ENCODE assay signal across 8 cellular contexts in the genomic region with DNA sequence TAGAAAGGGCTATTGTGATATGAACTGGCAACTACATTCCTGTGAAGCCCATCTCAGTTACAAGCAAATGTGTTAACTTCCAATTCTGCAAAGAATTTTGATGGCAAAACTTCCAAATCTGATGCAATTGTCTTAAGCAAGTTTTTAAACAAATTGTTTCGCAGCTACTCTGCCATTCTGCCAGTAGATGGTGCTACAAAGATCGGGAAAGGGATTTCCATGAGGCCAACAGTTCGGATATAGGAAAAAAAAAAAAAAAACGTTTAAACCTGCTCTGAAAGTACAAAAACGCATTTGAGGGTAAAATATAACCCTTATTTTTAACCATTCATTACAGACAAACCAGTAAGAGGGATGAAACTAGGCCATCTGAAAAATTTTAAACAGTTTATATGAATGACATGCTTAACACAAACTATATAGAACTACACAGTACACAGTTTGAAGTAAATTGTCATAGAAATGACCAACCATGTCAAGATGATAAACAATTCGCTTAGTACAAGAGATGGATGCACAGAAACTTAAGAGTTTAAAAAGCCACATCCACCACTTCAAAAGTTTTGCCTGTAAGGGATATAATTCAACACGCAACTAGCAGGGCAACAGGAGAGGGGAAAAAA. TPM values are rescaled to one million over a fixed set of nuclear protein-coding genes. Genes with fewer than 3 reads are reported as not detected.
DNase-seq lines count a peak whose midpoint lies in the region; ATAC-seq, FAIRE-seq and TF ChIP-seq lines count a peak whose summit lies in the region.

No MANE protein-coding gene starts in this region.

- intact Hi-C loops in CD4-positive, alpha-beta T cell (cut with DNase I, micrococcal nuclease): loop anchor here (2.0 to 10.0 kb wide), 5 partner anchors 15 to 823 kb away; a partner anchor contains a TSS
- intact Hi-C loops in GM12878 (cut with micrococcal nuclease; ENCODE audit: unreplicated experiment): loop anchor here (1.0 to 10.0 kb wide), 3 partner anchors 104 to 713 kb away; a partner anchor contains a TSS

- TF ChIP-seq EP300 in GM12878 (IDR thresholded peaks at IDR 0.05; ENCODE audit: borderline replicate concordance in 1 of 2, control insufficient read depth in 1 of 2, low read depth in 2 of 2, low read length in 2 of 2): no peak

- H3K9me3 Mint-ChIP-seq in CD4-positive, alpha-beta T cell: no peaks in the 10 kb centered on the region

- RAD21 ChIA-PET in GM12878 (lab: Charles Lee; ENCODE audit: unreplicated experiment): interaction anchor here (0.7 to 2.0 kb wide), 9 partner anchors 10 to 285 kb away, joined by 3 to 16 read pairs (median 6); a partner anchor contains a TSS

- H3K4me1 ChIP-seq in GM12878 (ENCODE audit: control insufficient read depth, insufficient read depth, low read length) (peaks cover 15% of the 10 kb centered on the region), keratinocyte (ENCODE audit: control insufficient read depth, extremely low read depth, insufficient read depth, low read length) (peaks cover 8% of the 10 kb centered on the region), stomach smooth muscle (ENCODE audit: control insufficient read depth, insufficient read depth, low read length) (peaks cover 12% of the 10 kb centered on the region)

- no peak for ATAC-seq in CD4-positive, alpha-beta T cell (ENCODE audit: poor library complexity)
- ATAC-seq in GM12878 (no peak), HG03439 (IDR thresholded peaks at IDR 0.05; ENCODE audit: unreplicated experiment) (no peak)

- TF ChIP-seq RAD21 in GM12878 (IDR thresholded peaks at IDR 0.05; ENCODE audit: insufficient read depth, low read depth, low read length): peak; percentile 58

- CTCF ChIA-PET in CD4-positive, alpha-beta T cell (lab: Charles Lee): interaction anchor here (0.7 to 3.4 kb wide), 7 partner anchors 10 to 92 kb away, joined by 3 to 28 read pairs (median 4); a partner anchor contains a TSS
- CTCF ChIA-PET in GM12878 (lab: Yijun Ruan, JAX): interaction anchor here (0.6 to 1.9 kb wide), 37 partner anchors 9 to 1312 kb away, joined by 3 to 56 read pairs (median 4); a partner anchor contains a TSS

- H3K9me1 ChIP-seq in keratinocyte (ENCODE audit: control insufficient read depth, extremely low read depth, insufficient read depth, low read length): no peaks in the 10 kb centered on the region

- peak; percentile 88 for FAIRE-seq in GM19239 (lab: Jason Lieb, UNC)
- no peak for FAIRE-seq in GM12878 (lab: Jason Lieb, UNC)
- peak; percentile 55 for FAIRE-seq in keratinocyte (lab: Jason Lieb, UNC)

- BruUV-seq in GM12878 (replicated peaks; lab: Mats Ljungman, UMichigan): no TSS peak

- H3K4me2 ChIP-seq in GM12878 (ENCODE audit: control insufficient read depth, insufficient read depth): peak overlapping the region; percentile 88
- peak overlapping the region; percentile 96 for H3K4me2 ChIP-seq in keratinocyte (ENCODE audit: control insufficient read depth, extremely low read depth, insufficient read depth, low read depth, low read length)

- H2AFZ ChIP-seq in GM12878 (ENCODE audit: control insufficient read depth, low read depth, low read length) (no peak overlapping the region), keratinocyte (ENCODE audit: control insufficient read depth, low read length) (no peak overlapping the region)

- H3K27me3 ChIP-seq in CD4-positive, alpha-beta T cell (ENCODE audit: control insufficient read depth, insufficient read depth, low read length): no peaks in the 10 kb centered on the region
- H3K27me3 ChIP-seq in GM12878 (replicated peaks in 1 of 2; ENCODE audit: control insufficient read depth in 2 of 2, insufficient read depth in 2 of 2, low read length in 1 of 2) (no peaks in the 10 kb centered on the region), keratinocyte (ENCODE audit: control insufficient read depth, extremely low read depth, insufficient read depth, low read length) (no peaks in the 10 kb centered on the region), stomach smooth muscle (ENCODE audit: control insufficient read depth in 1 of 2, insufficient read depth in 2 of 2, low read length in 2 of 2) (no peaks in the 10 kb centered on the region)

- H3K9ac ChIP-seq in GM12878 (ENCODE audit: control insufficient read depth, insufficient read depth, low read length) (peak overlapping the region; percentile 98), keratinocyte (ENCODE audit: control insufficient read depth, extremely low read depth, insufficient read depth, low read length) (peak overlapping the region; percentile 99), stomach smooth muscle (ENCODE audit: low read length in 2 of 2) (peak overlapping the region; percentile 62 to 100)

- no peaks in the 10 kb centered on the region for H3K27me3 Mint-ChIP-seq in CD4-positive, alpha-beta T cell

- H3K79me2 ChIP-seq in GM12878 (ENCODE audit: control insufficient read depth, insufficient read depth, low read length): peaks cover 48% of the 10 kb centered on the region
- peaks cover 41% of the 10 kb centered on the region for H3K79me2 ChIP-seq in keratinocyte (ENCODE audit: control insufficient read depth, insufficient read depth, low read length)

- TF ChIP-seq CTCF in CD4-positive, alpha-beta T cell (IDR thresholded peaks at IDR 0.05): peak; percentile 93
- TF ChIP-seq CTCF in GM12878 (IDR thresholded peaks at IDR 0.05 in 2 of 3, conservative IDR thresholded peaks at IDR 0.05 in 1 of 3; ENCODE audit: control insufficient read depth in 2 of 3, extremely low read depth in 1 of 3, insufficient read depth in 1 of 3, low read depth in 3 of 3, low read length in 3 of 3) (peak; percentile 63 to 82 (median 69)), keratinocyte (optimal IDR thresholded peaks at IDR 0.05 in 1 of 3, IDR thresholded peaks at IDR 0.05 in 1 of 3, conservative IDR thresholded peaks at IDR 0.05 in 1 of 3; ENCODE audit: extremely low read depth in 1 of 3, insufficient read depth in 2 of 3, low read length in 3 of 3) (peak; percentile 44 to 68 (median 67))

- POLR2A ChIA-PET in CD4-positive, alpha-beta T cell (lab: Charles Lee): interaction anchor here (0.7 to 1.8 kb wide), 5 partner anchors 12 to 92 kb away, joined by 3 to 11 read pairs (median 4); a partner anchor contains a TSS
- POLR2A ChIA-PET in GM12878 (lab: Charles Lee): interaction anchor here (0.6 to 1.3 kb wide), 10 partner anchors 9 to 744 kb away, joined by 3 to 8 read pairs (median 4); a partner anchor contains a TSS

- DNase-seq in CD4-positive, alpha-beta T cell: no peak
- DNase-seq in GM19239 (ENCODE audit: insufficient read length, low spot score): no peak
- peak; percentile 63 for DNase-seq in NCI-H748 (lab: John Stamatoyannopoulos, UW; ENCODE audit: unreplicated experiment)
- DNase-seq in GM12878 (ENCODE audit: low read depth, low spot score): no peak
- DNase-seq in keratinocyte (ENCODE audit: low read depth, low spot score): no peak
- no peak for DNase-seq in UCSD-AML1 (lab: John Stamatoyannopoulos, UW; ENCODE audit: unreplicated experiment)

- peaks cover 50% of the 10 kb centered on the region for H3K36me3 Mint-ChIP-seq in CD4-positive, alpha-beta T cell (ENCODE audit: low read depth)

- in situ Hi-C loops in GM12878 (cut with MboI): no loop called here

- TF ChIP-seq POLR2A in GM12878 (IDR thresholded peaks at IDR 0.05; ENCODE audit: low read depth, low read length): no peak

- SMC1A ChIA-PET in GM12878 (lab: Charles Lee; ENCODE audit: uncharacterized antibody, unreplicated experiment): interaction anchor here (0.9 to 1.8 kb wide), 11 partner anchors 10 to 317 kb away, joined by 3 to 14 read pairs (median 3); no protein-coding TSS in a partner anchor

- H3K4me1 Mint-ChIP-seq in CD4-positive, alpha-beta T cell (ENCODE audit: low read depth): peaks cover 37% of the 10 kb centered on the region

- dilution Hi-C loops in keratinocyte (cut with MboI; ENCODE audit: extremely low pct_ligation_motif_present, low sequenced_read_pairs): no loop called here

- 0% methylated on average over 7 of the region's 7 CpGs for WGBS in GM12878 (ENCODE audit: insufficient coverage, insufficient replicate concordance, low lambda C conversion rate, missing lambda C conversion rate)

- no peaks in the 10 kb centered on the region for H3K9me3 ChIP-seq in CD4-positive, alpha-beta T cell (ENCODE audit: control insufficient read depth, low read length)
- H3K9me3 ChIP-seq in GM12878 (replicated peaks; ENCODE audit: control insufficient read depth, insufficient read depth, low read length) (no peaks in the 10 kb centered on the region), keratinocyte (ENCODE audit: control insufficient read depth, low read depth, low read length) (no peaks in the 10 kb centered on the region), stomach smooth muscle (ENCODE audit: control insufficient read depth in 2 of 2, low read length in 2 of 2) (no peaks in the 10 kb centered on the region)

- H3K27ac Mint-ChIP-seq in CD4-positive, alpha-beta T cell: peak overlapping the region; percentile 100

- H3K36me3 ChIP-seq in GM12878 (ENCODE audit: control insufficient read depth in 2 of 2, insufficient read depth in 2 of 2, low read length in 1 of 2) (no peaks in the 10 kb centered on the region; a peak in 1 of 4 replicates), keratinocyte (ENCODE audit: control insufficient read depth in 2 of 2, extremely low read depth in 1 of 2, insufficient read depth in 2 of 2, low read length in 2 of 2) (peaks cover 0 to 13% of the 10 kb centered on the region in 2 experiments), stomach smooth muscle (ENCODE audit: control insufficient read depth in 2 of 2, insufficient read depth in 2 of 2, low read length in 2 of 2) (no peaks in the 10 kb centered on the region)

- peak overlapping the region; percentile 97 for H3K4me3 Mint-ChIP-seq in CD4-positive, alpha-beta T cell

- no peaks in the 10 kb centered on the region for H4K20me1 ChIP-seq in GM12878 (ENCODE audit: control insufficient read depth, insufficient read depth)
- H4K20me1 ChIP-seq in keratinocyte (ENCODE audit: control insufficient read depth, extremely low read depth, insufficient read depth, low read length): peaks cover 13% of the 10 kb centered on the region

- peak overlapping the region; percentile 91 for H3K4me3 ChIP-seq in GM12878
- H3K4me3 ChIP-seq in keratinocyte (ENCODE audit: control insufficient read depth in 2 of 3, extremely low read depth in 1 of 3, insufficient read depth in 2 of 3, low read depth in 1 of 3, low read length in 3 of 3): peak overlapping the region; percentile 63 to 96 (median 95)
- H3K4me3 ChIP-seq in stomach smooth muscle (ENCODE audit: low read length in 2 of 2): peak overlapping the region; percentile 94 to 96

- H3K27ac ChIP-seq in CD4-positive, alpha-beta T cell (ENCODE audit: low read depth, low read length): no peak overlapping the region
- H3K27ac ChIP-seq in GM12878 (ENCODE audit: control insufficient read depth, insufficient read depth) (peak overlapping the region; percentile 37; the same call in 1 of the 2 replicates), keratinocyte (ENCODE audit: control insufficient read depth, insufficient read depth, low read length) (peak overlapping the region; percentile 99), stomach smooth muscle (ENCODE audit: low read length) (no peak overlapping the region)

RNA-seq across cellular contexts. Expression of a gene that starts 2.2 kb away (rescaled TPM):
- total RNA-seq in CD4-positive, alpha-beta T cell: 10 to 100 TPM; 52.7 to 53.2 TPM
- 20.8 and 23.0 TPM in 2 replicates for total RNA-seq in GM12878 (2013; cell fraction: nucleolus; rRNA removed)
- total RNA-seq in GM12878 (2014; rRNA removed) (7.9 and 10.7 TPM in 2 replicates), GM12878 (2014; rRNA removed; fragmentation: Illumina TruSeq; extraction: Trizol) (12.9 and 14.3 TPM in 2 replicates), GM12878 (2021) (44.4 and 45.0 TPM in 2 replicates)
- 7.0 TPM for polyA plus RNA-seq in GM12878 (2011; ENCODE audit: low read depth)
- polyA plus RNA-seq in GM12878 (2011; rRNA removed) (15.5 and 18.4 TPM in 2 replicates), GM12878 (2014; fragmentation: Illumina TruSeq; extraction: Trizol) (23.4 and 26.1 TPM in 2 replicates), GM12878 (2014; fragmentation: Nextera tagmentation; extraction: Ambion mirVana) (1 to 10 TPM; 7.3 to 8.2 TPM), GM12878 (2014; rRNA removed) (37.8 and 48.1 TPM in 2 replicates), GM12878 (2016; fragmentation: Nextera tagmentation; extraction: Ambion mirVana) (1 to 10 TPM; 6.3 to 9.4 TPM), keratinocyte (8.4 to 11.6 TPM (median 11.4 TPM) in 3 replicates)
- polyA plus RNA-seq in GM12878 (2011; cell fraction: cytosol; rRNA removed): 13.6 and 23.7 TPM in 2 replicates
- 6.8 and 13.6 TPM in 2 replicates for polyA plus RNA-seq in GM12878 (2011; cell fraction: nucleus; rRNA removed)
- polyA plus RNA-seq in GM12878 (2012): 23.4 and 29.1 TPM in 2 replicates
- 7.8 and 11.1 TPM in 2 replicates for polyA minus RNA-seq in GM12878 (2011; rRNA and poly(A)+ RNA removed)
- polyA minus RNA-seq in GM12878 (2011; cell fraction: cytosol; rRNA and poly(A)+ RNA removed): 7.7 and 8.0 TPM in 2 replicates
- 7.1 and 12.8 TPM in 2 replicates for polyA minus RNA-seq in GM12878 (2011; cell fraction: nucleus; rRNA and poly(A)+ RNA removed)
- 5.8 TPM for polyA plus RNA-seq in keratinocyte (2011; ENCODE audit: low read depth)
- 6.0 and 6.7 TPM in 2 replicates for polyA plus RNA-seq in keratinocyte (2011; cell fraction: cytosol; rRNA removed)
- polyA plus RNA-seq in keratinocyte (2011; cell fraction: nucleus; rRNA removed): 7.3 TPM in 2 replicates
- polyA plus RNA-seq in keratinocyte (2012; ENCODE audit: low replicate concordance): 12.5 and 21.3 TPM in 2 replicates
- polyA minus RNA-seq in keratinocyte: 3.9 to 5.0 TPM (median 4.8 TPM) in 3 replicates
- 23.2 TPM for polyA minus RNA-seq in keratinocyte (2011; cell fraction: cytosol; rRNA and poly(A)+ RNA removed)
- 4.3 and 7.1 TPM in 2 replicates for polyA minus RNA-seq in keratinocyte (2011; cell fraction: nucleus; rRNA and poly(A)+ RNA removed)

RNA-seq across cellular contexts. Expression of a gene that starts 16.1 kb away (rescaled TPM):
- 10 to 100 TPM; 22.0 to 25.9 TPM for total RNA-seq in CD4-positive, alpha-beta T cell
- 49.4 and 54.9 TPM in 2 replicates for total RNA-seq in GM12878 (2013; cell fraction: nucleolus; rRNA removed)
- total RNA-seq in GM12878 (2014; rRNA removed) (5.3 and 6.3 TPM in 2 replicates), GM12878 (2014; rRNA removed; fragmentation: Illumina TruSeq; extraction: Trizol) (5.8 and 7.0 TPM in 2 replicates), GM12878 (2021) (11.7 and 14.2 TPM in 2 replicates)
- 6.9 TPM for polyA plus RNA-seq in GM12878 (2011; ENCODE audit: low read depth)
- polyA plus RNA-seq in GM12878 (2011; rRNA removed) (9.9 and 10.6 TPM in 2 replicates), GM12878 (2014; fragmentation: Illumina TruSeq; extraction: Trizol) (6.8 and 6.9 TPM in 2 replicates), GM12878 (2014; fragmentation: Nextera tagmentation; extraction: Ambion mirVana) (1 to 10 TPM; 1.7 to 2.3 TPM), GM12878 (2014; rRNA removed) (7.1 and 10.1 TPM in 2 replicates), GM12878 (2016; fragmentation: Nextera tagmentation; extraction: Ambion mirVana) (1 to 10 TPM; 4.9 to 5.4 TPM), keratinocyte (1.5 to 3.3 TPM (median 2.5 TPM) in 3 replicates)
- 6.1 and 7.2 TPM in 2 replicates for polyA plus RNA-seq in GM12878 (2011; cell fraction: cytosol; rRNA removed)
- 20.7 and 23.2 TPM in 2 replicates for polyA plus RNA-seq in GM12878 (2011; cell fraction: nucleus; rRNA removed)
- 6.8 and 7.9 TPM in 2 replicates for polyA plus RNA-seq in GM12878 (2012)
- polyA minus RNA-seq in GM12878 (2011; rRNA and poly(A)+ RNA removed): 31.1 and 41.2 TPM in 2 replicates
- 5.2 and 6.0 TPM in 2 replicates for polyA minus RNA-seq in GM12878 (2011; cell fraction: cytosol; rRNA and poly(A)+ RNA removed)
- polyA minus RNA-seq in GM12878 (2011; cell fraction: nucleus; rRNA and poly(A)+ RNA removed): 17.9 and 24.6 TPM in 2 replicates
- polyA plus RNA-seq in keratinocyte (2011; ENCODE audit: low read depth): 0.10 TPM
- 0.66 and 0.70 TPM in 2 replicates for polyA plus RNA-seq in keratinocyte (2011; cell fraction: cytosol; rRNA removed)
- 6.9 and 8.7 TPM in 2 replicates for polyA plus RNA-seq in keratinocyte (2011; cell fraction: nucleus; rRNA removed)
- polyA plus RNA-seq in keratinocyte (2012; ENCODE audit: low replicate concordance): 0.79 and 1.7 TPM in 2 replicates
- 5.1 to 19.3 TPM (median 6.6 TPM) in 3 replicates for polyA minus RNA-seq in keratinocyte
- polyA minus RNA-seq in keratinocyte (2011; cell fraction: cytosol; rRNA and poly(A)+ RNA removed): 6.7 TPM
- 2.7 and 7.4 TPM in 2 replicates for polyA minus RNA-seq in keratinocyte (2011; cell fraction: nucleus; rRNA and poly(A)+ RNA removed)

Comparison
In these comparisons a context has a peak if more than half of its experiments do, and no peak if none do; other contexts are left out.
1. H3K27ac ChIP-seq: peak in GM12878 (single experiment) and keratinocyte (single experiment); none in CD4-positive, alpha-beta T cell (single experiment) and stomach smooth muscle (single experiment).
2. Peak in every context shown above with its lines, with median percentiles within 50 percentile points of each other: CTCF ChIP-seq, H3K4me3 ChIP-seq and H3K9ac ChIP-seq.